In the genomic region with DNA sequence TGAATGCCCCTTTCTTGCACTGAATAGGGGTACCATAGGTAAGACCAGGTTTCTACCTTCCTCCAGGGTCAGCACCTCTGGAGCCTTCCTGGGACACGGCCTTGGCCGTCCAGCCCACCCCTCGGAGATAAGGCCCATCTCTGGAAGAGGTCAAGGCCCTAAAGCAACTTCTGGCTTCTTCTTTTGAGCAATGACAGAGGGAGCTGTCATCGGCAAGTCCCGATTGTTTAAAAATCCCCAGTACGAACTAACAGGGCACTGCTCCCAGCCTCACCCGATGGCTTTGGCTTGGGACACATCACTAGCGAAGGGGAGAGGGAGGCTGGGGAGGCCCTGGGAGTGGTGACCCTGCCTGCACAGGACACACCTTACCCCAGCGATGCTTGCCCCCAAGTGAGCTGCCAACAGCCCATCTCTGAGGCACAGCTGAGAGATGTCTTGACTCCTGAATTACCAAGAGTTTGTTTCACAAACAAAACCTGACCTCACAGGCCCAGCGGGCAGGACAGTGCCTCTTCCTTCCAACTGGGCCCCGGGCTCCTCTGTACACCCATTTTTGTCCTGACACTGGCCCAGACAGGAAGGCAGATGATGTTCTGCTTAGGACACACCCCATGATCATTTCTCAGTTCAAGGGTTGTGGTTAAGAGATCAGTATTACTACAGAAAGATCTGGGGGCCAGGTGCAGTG, we compare ENCODE assay signal across 10 cellular contexts. TPM values are rescaled to one million over a fixed set of nuclear protein-coding genes. Genes with fewer than 3 reads are reported as not detected.
DNase-seq lines count a peak whose midpoint lies in the region; ATAC-seq and TF ChIP-seq lines count a peak whose summit lies in the region.
"Had no signal": no experiment of that assay in that cellular context is flagged by ENCODE, and none has a peak within 500 bp of the region (broad histone marks: within the 10 kb centered on the region; RNA-seq: fewer than 3 reads in every experiment).

No MANE protein-coding gene starts in this region.

- no TSS peak for BruUV-seq in Calu3 (replicated peaks; lab: Mats Ljungman, UMichigan)

- CTCF ChIA-PET in Calu3 (lab: Charles Lee): interaction anchor here (0.6 kb wide), 1 partner anchor 105 kb away, joined by 4 read pairs; no protein-coding TSS in a partner anchor
- CTCF ChIA-PET in naive thymus-derived CD4-positive, alpha-beta T cell (lab: Charles Lee): interaction anchor here (3.7 kb wide), 1 partner anchor 61 kb away, joined by 34 read pairs; no protein-coding TSS in a partner anchor

- peak overlapping the region; percentile 81 to 89 for H3K27ac ChIP-seq in ascending aorta
- peak overlapping the region; percentile 39 for H3K27ac ChIP-seq in naive thymus-derived CD4-positive, alpha-beta T cell (ENCODE audit: low read depth, low read length)

- no peak for DNase-seq in Calu3
- no peak for DNase-seq in ascending aorta (ENCODE audit: low spot score in 2 of 2)
- DNase-seq in naive thymus-derived CD4-positive, alpha-beta T cell: peak in 3 of 9 donors; percentile 29 to 35 (median 32)
- no peak for DNase-seq in NCI-H1417 (lab: John Stamatoyannopoulos, UW)
- no peak for DNase-seq in stimulated activated CD4-positive, alpha-beta T cell treated with anti-CD3 and anti-CD28 coated beads, Interleukin-4, amount 100 ng/mL, for 24 hours
- no peak for DNase-seq in NCI-H345 (lab: John Stamatoyannopoulos, UW)

- H3K27me3 ChIP-seq in ascending aorta: no peaks in the 10 kb centered on the region
- H3K27me3 ChIP-seq in naive thymus-derived CD4-positive, alpha-beta T cell (ENCODE audit: control insufficient read depth in 2 of 2, insufficient read depth in 2 of 2, low read length in 2 of 2): no peaks in the 10 kb centered on the region

- POLR2A ChIA-PET in naive thymus-derived CD4-positive, alpha-beta T cell (lab: Charles Lee): interaction anchor here (0.8 to 2.9 kb wide), 5 partner anchors 35 to 79 kb away, joined by 3 to 13 read pairs (median 3); no protein-coding TSS in a partner anchor

- H3K4me1 Mint-ChIP-seq in Calu3 (ENCODE audit: low read depth, unreplicated experiment): peaks cover 46% of the 10 kb centered on the region
- peaks cover 32 to 66% (median 63%) of the 10 kb centered on the region in 7 donors for H3K4me1 Mint-ChIP-seq in naive thymus-derived CD4-positive, alpha-beta T cell

- H3K9me3 Mint-ChIP-seq in Calu3 (ENCODE audit: low read depth, unreplicated experiment): no peaks in the 10 kb centered on the region
- no peaks in the 10 kb centered on the region for H3K9me3 Mint-ChIP-seq in naive thymus-derived CD4-positive, alpha-beta T cell

- TF ChIP-seq CTCF in Calu3 (IDR thresholded peaks at IDR 0.05; ENCODE audit: unreplicated experiment) (no peak), ascending aorta (IDR thresholded peaks at IDR 0.05) (no peak)

- H3K4me1 ChIP-seq in ascending aorta: peaks cover 11 to 60% of the 10 kb centered on the region in 2 donors
- peaks cover 16 to 42% of the 10 kb centered on the region in 2 donors for H3K4me1 ChIP-seq in naive thymus-derived CD4-positive, alpha-beta T cell (ENCODE audit: control insufficient read depth in 2 of 2, insufficient read depth in 2 of 2, low read length in 2 of 2)

- ATAC-seq in HG02798 (IDR thresholded peaks at IDR 0.05; ENCODE audit: poor library complexity, unreplicated experiment) (peak; percentile 32), HG03039 (IDR thresholded peaks at IDR 0.05; ENCODE audit: unreplicated experiment) (no peak)
- ATAC-seq in naive thymus-derived CD4-positive, alpha-beta T cell: peak; percentile 42

- no peak overlapping the region for H3K4me3 ChIP-seq in ascending aorta
- H3K4me3 ChIP-seq in naive thymus-derived CD4-positive, alpha-beta T cell (ENCODE audit: low read length): no peak overlapping the region

- H3K36me3 Mint-ChIP-seq in Calu3 (ENCODE audit: insufficient read depth, unreplicated experiment): peaks cover 64% of the 10 kb centered on the region
- H3K36me3 Mint-ChIP-seq in naive thymus-derived CD4-positive, alpha-beta T cell: peaks cover 0 to 10% (median 0%) of the 10 kb centered on the region in 5 donors

- no peaks in the 10 kb centered on the region for H3K27me3 Mint-ChIP-seq in Calu3 (ENCODE audit: unreplicated experiment)
- H3K27me3 Mint-ChIP-seq in naive thymus-derived CD4-positive, alpha-beta T cell: no peaks in the 10 kb centered on the region

- intact Hi-C loops in Calu3 (cut with micrococcal nuclease; ENCODE audit: unreplicated experiment): no loop called here
- intact Hi-C loops in ascending aorta (cut with DNase I): loop anchor here (5.0 to 10.0 kb wide), 3 partner anchors 571 to 1028 kb away; a partner anchor contains a TSS
- intact Hi-C loops in naive thymus-derived CD4-positive, alpha-beta T cell (cut with micrococcal nuclease): loop anchor here in 1 of 2 donors (10.0 kb wide), 1 partner anchor 628 kb away; no protein-coding TSS in a partner anchor

- peak overlapping the region; percentile 87 for H3K27ac Mint-ChIP-seq in Calu3 (ENCODE audit: unreplicated experiment)
- peak overlapping the region; percentile 41 to 96 (median 91) for H3K27ac Mint-ChIP-seq in naive thymus-derived CD4-positive, alpha-beta T cell

- H3K9me3 ChIP-seq in ascending aorta: no peaks in the 10 kb centered on the region
- H3K9me3 ChIP-seq in naive thymus-derived CD4-positive, alpha-beta T cell (ENCODE audit: control insufficient read depth in 2 of 3, low read length in 3 of 3): no peaks in the 10 kb centered on the region

- no peak overlapping the region for H3K4me3 Mint-ChIP-seq in Calu3 (ENCODE audit: low read depth, unreplicated experiment)
- peak overlapping the region; percentile 15 to 81 (median 46) for H3K4me3 Mint-ChIP-seq in naive thymus-derived CD4-positive, alpha-beta T cell

- H3K36me3 ChIP-seq in ascending aorta: peaks cover 9 to 12% of the 10 kb centered on the region in 2 donors
- peaks cover 0 to 18% (median 0%) of the 10 kb centered on the region in 3 experiments for H3K36me3 ChIP-seq in naive thymus-derived CD4-positive, alpha-beta T cell (ENCODE audit: control insufficient read depth in 2 of 3, insufficient read depth in 3 of 3, low read length in 3 of 3)

RNA-seq across cellular contexts. Expression of a gene that starts 4.8 kb away (rescaled TPM):
- total RNA-seq in Calu3 (2022): 204 and 229 TPM in 2 replicates
- total RNA-seq in ascending aorta: 115 TPM
- total RNA-seq in naive thymus-derived CD4-positive, alpha-beta T cell: 100 to 1,000 TPM in 1 of 5 experiments, 10 to 100 TPM in 4; 47.6 to 109 (median 58.6) TPM
- 100 to 1,000 TPM in 1 of 2 donors, 10 to 100 TPM in 1; 94.6 to 118 TPM for polyA plus RNA-seq in naive thymus-derived CD4-positive, alpha-beta T cell

RNA-seq across cellular contexts. Expression of a gene that starts 13.7 kb away (rescaled TPM):
- total RNA-seq in Calu3 (2022): 89.7 and 95.3 TPM in 2 replicates
- total RNA-seq in ascending aorta: not detected
- 10 to 100 TPM in 1 of 5 experiments, 1 to 10 TPM in 1, under 1 TPM in 1, not detected in 2; 0.29 to 57.7 (median 1.0) TPM for total RNA-seq in naive thymus-derived CD4-positive, alpha-beta T cell
- under 1 TPM; 0.20 to 0.28 TPM for polyA plus RNA-seq in naive thymus-derived CD4-positive, alpha-beta T cell

RNA-seq across cellular contexts. Expression of a gene that starts 14.0 kb away (rescaled TPM):
- total RNA-seq in Calu3 (2022) (28.5 and 30.8 TPM in 2 replicates), ascending aorta (107 TPM)
- total RNA-seq in naive thymus-derived CD4-positive, alpha-beta T cell: 10 to 100 TPM in 1 of 5 experiments, 1 to 10 TPM in 4; 1.2 to 19.2 (median 3.0) TPM
- 1 to 10 TPM in 1 of 2 donors, under 1 TPM in 1; 0.99 to 1.1 TPM for polyA plus RNA-seq in naive thymus-derived CD4-positive, alpha-beta T cell

RNA-seq across cellular contexts. Expression of a gene that starts 27.0 kb away (rescaled TPM):
- not detected in 2 replicates for total RNA-seq in Calu3 (2022)
- total RNA-seq in ascending aorta: not detected
- total RNA-seq in naive thymus-derived CD4-positive, alpha-beta T cell: 1 to 10 TPM in 1 of 5 experiments, under 1 TPM in 1, not detected in 3; 0.10 to 1.0 TPM
- polyA plus RNA-seq in naive thymus-derived CD4-positive, alpha-beta T cell: not detected
- total RNA-seq: fibroblast of villous mesenchyme, RPMI7951 had no signal

RNA-seq across cellular contexts. Expression of a gene that starts 40.9 kb away (rescaled TPM):
- total RNA-seq in Calu3 (2022): 52.4 and 58.5 TPM in 2 replicates
- 0.11 TPM for total RNA-seq in ascending aorta
- 10 to 100 TPM in 1 of 5 experiments, not detected in 4; 49.0 TPM for total RNA-seq in naive thymus-derived CD4-positive, alpha-beta T cell
- polyA plus RNA-seq in naive thymus-derived CD4-positive, alpha-beta T cell: not detected
